In the genomic region with DNA sequence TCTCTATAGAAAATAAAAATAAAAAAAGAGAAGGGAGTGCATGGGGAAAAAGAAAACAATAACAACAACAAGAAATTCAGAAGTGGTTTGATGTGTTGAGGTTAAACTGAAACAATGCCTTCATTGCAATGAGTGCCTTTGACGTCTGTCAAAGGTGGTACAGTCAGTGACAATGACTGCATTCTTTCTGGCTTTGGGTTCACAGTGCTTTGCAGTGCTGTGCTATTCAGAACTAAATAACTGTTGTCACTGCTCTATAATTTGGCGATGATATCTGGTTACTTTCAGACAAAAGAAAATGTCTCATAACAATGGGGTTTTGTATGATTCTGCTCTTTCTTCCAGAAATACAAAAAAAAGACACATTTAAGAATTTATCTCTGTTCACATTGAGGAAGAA, we compare ENCODE assay signal across 25 cellular contexts.
"Had no signal": no experiment of that assay in that cellular context is flagged by ENCODE, and none has a peak within 500 bp of the region (broad histone marks: within the 10 kb centered on the region; RNA-seq: fewer than 3 reads in every experiment).

No MANE protein-coding gene starts in this region.

- H3K27me3 ChIP-seq: adrenal gland, ascending aorta, brain microvascular endothelial cell, neutrophil, sigmoid colon, transverse colon had no signal

- H3K27ac ChIP-seq: adrenal gland, ascending aorta, brain microvascular endothelial cell, left ventricle myocardium inferior, neutrophil, sigmoid colon, transverse colon had no signal

- H3K4me3 ChIP-seq: adrenal gland, ascending aorta, left ventricle myocardium inferior, lung, sigmoid colon, transverse colon had no signal

- DNase-seq: activated CD4-positive, alpha-beta T cell treated with anti-CD3 and anti-CD28 coated beads for 36 hours; activated CD4-positive, CD25-positive, alpha-beta regulatory T cell; activated effector memory CD4-positive, alpha-beta T cell treated with Interleukin-2 at 50 U/mL for 16 hours; activated naive CD4-positive, alpha-beta T cell treated with Interleukin-2 at 50 U/mL for 16 hours; activated naive CD8-positive, alpha-beta T cell treated with anti-CD3 and anti-CD28 coated beads for 36 hours; activated T-cell treated with anti-CD3 and anti-CD28 coated beads for 4 hours; activated T-cell treated with anti-CD3 and anti-CD28 coated beads, Interleukin-2, amount 50 U/mL, for 72 hours; adrenal gland; brain microvascular endothelial cell; endodermal cell; foreskin fibroblast; left ventricle myocardium inferior; naive B cell; nephron progenitor cell; retina; sigmoid colon; small intestine; stimulated activated CD4-positive, alpha-beta T cell treated with anti-CD3 and anti-CD28 coated beads, Interleukin-4, amount 100 ng/mL, for 24 hours; transverse colon had no signal

- ATAC-seq: activated CD4-positive, alpha-beta T cell treated with anti-CD3 and anti-CD28 coated beads for 36 hours; activated T-cell treated with anti-CD3 and anti-CD28 coated beads, Interleukin-2, amount 50 U/mL, for 72 hours; esophagus mucosa; stimulated activated effector memory CD8-positive, alpha-beta T cell treated with anti-CD3 and anti-CD28 coated beads, Interleukin-12 subunit alpha, Interleukin-12 subunit beta, amount 100 ng/mL, for 72 hours had no signal

- FAIRE-seq: islet of Langerhans, small intestine had no signal
